Comparison of ENCODE assay signal across 27 cellular contexts in genomic region chr13:26787961-26788360, GRCh38. TPM values are rescaled to one million over a fixed set of nuclear protein-coding genes. Genes with fewer than 3 reads are reported as not detected.
"Had no signal": no experiment of that assay in that cellular context is flagged by ENCODE, and none has a peak within 500 bp of the region (broad histone marks: within the 10 kb centered on the region; RNA-seq: fewer than 3 reads in every experiment).

No MANE protein-coding gene starts in this region.

- H3K36me3 Mint-ChIP-seq: activated naive CD4-positive, alpha-beta T cell treated with anti-CD3 and anti-CD28 coated beads, Interleukin-2, amount 50 U/mL, for 72 hours had no signal

- H3K9me3 Mint-ChIP-seq: activated naive CD4-positive, alpha-beta T cell treated with anti-CD3 and anti-CD28 coated beads, Interleukin-2, amount 50 U/mL, for 72 hours; activated T-cell treated with anti-CD3 and anti-CD28 coated beads, Interleukin-2, amount 50 U/mL, for 72 hours; endodermal cell; T-helper 2 cell treated with Interferon-gamma antibody and Interleukin-4, amounts not matched to agents 5 μg/mL and 100 μg/mL, for 36 hours had no signal

- ATAC-seq: activated naive CD4-positive, alpha-beta T cell treated with anti-CD3 and anti-CD28 coated beads, Interleukin-2, amount 50 U/mL, for 72 hours; activated T-cell treated with anti-CD3 and anti-CD28 coated beads, Interleukin-2, amount 50 U/mL, for 72 hours; body of pancreas; esophagus mucosa; heart left ventricle; left lung; lower lobe of right lung; right lobe of liver had no signal

- DNase-seq: activated CD4-positive, alpha-beta T cell treated with anti-CD3 and anti-CD28 coated beads for 4 hours; activated CD4-positive, alpha-beta T cell treated with anti-CD3 and anti-CD28 coated beads, Interleukin-2, amount 50 U/mL, for 4 hours; activated naive CD4-positive, alpha-beta T cell; activated T-cell treated with anti-CD3 and anti-CD28 coated beads for 4 hours; activated T-cell treated with anti-CD3 and anti-CD28 coated beads, Interleukin-2, amount 50 U/mL, for 72 hours; adrenal gland; aorta; body of pancreas; endodermal cell; foreskin fibroblast; heart left ventricle; left lung; lower lobe of right lung; mesendoderm; right lobe of liver; stimulated activated CD4-positive, alpha-beta T cell treated with anti-CD3 and anti-CD28 coated beads, Interleukin-2, amount 100 ng/mL, for 48 hours; stimulated activated naive CD4-positive, alpha-beta T cell treated with Interleukin-2 at 50 U/mL for 16 hours; transverse colon had no signal

- H3K4me3 Mint-ChIP-seq: activated T-cell treated with anti-CD3 and anti-CD28 coated beads, Interleukin-2, amount 50 U/mL, for 72 hours; endodermal cell; nephron; T-helper 2 cell treated with Interferon-gamma antibody and Interleukin-4, amounts not matched to agents 5 μg/mL and 100 μg/mL, for 36 hours had no signal

- H3K27ac Mint-ChIP-seq: activated naive CD4-positive, alpha-beta T cell treated with anti-CD3 and anti-CD28 coated beads, Interleukin-2, amount 50 U/mL, for 72 hours; activated T-cell treated with anti-CD3 and anti-CD28 coated beads, Interleukin-2, amount 50 U/mL, for 72 hours; endodermal cell; nephron; T-helper 2 cell treated with Interferon-gamma antibody and Interleukin-4, amounts not matched to agents 5 μg/mL and 100 μg/mL, for 36 hours had no signal

RNA-seq across cellular contexts. Expression of gene GPR12, which starts 27.4 kb away (rescaled TPM):
- total RNA-seq: activated naive CD4-positive, alpha-beta T cell treated with anti-CD3 and anti-CD28 coated beads, Interleukin-2, amount 50 U/mL, for 72 hours; activated T-cell treated with anti-CD3 and anti-CD28 coated beads, Interleukin-2, amount 50 U/mL, for 72 hours; adrenal gland; body of pancreas; chondrocyte; endodermal cell; left lung; lower lobe of right lung; mononuclear cell; osteoblast; right lobe of liver; skeletal muscle tissue; urinary bladder had no signal
- polyA plus RNA-seq: adrenal gland, aorta, urinary bladder had no signal
